ENCODE assay signal across 8 cellular contexts in the genomic region with DNA sequence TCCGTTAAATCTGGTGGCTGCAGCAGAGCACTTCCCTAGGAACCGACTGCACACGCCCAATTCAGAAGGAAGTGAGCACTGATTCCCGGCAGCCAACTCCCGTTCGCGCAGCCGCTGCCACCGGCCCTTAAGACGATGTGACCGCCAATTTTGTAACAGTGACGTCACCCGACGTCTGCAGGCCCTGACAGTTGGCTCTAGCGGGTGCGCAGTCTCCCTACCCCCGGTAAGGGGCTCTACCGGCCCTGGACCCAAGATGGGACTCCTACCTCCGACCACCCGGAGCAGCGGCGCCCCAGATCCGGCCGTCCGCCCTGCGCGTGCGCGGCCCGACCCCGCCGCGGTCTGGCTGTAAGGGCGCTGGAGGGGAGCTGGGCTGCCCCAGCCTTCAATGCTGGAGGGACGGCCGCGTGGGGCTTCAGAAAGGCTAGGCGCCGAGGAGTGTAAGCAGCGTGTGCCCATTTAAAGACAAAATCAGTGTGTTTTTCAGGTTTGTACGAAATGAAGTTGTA. TPM values are rescaled to one million over a fixed set of nuclear protein-coding genes. Genes with fewer than 3 reads are reported as not detected.
DNase-seq lines count a peak whose midpoint lies in the region; ATAC-seq, FAIRE-seq and TF ChIP-seq lines count a peak whose summit lies in the region.

No MANE protein-coding gene starts in this region.

- peaks cover 28% of the 10 kb centered on the region for H3K36me3 Mint-ChIP-seq in activated CD4-positive, alpha-beta T cell treated with anti-CD3 and anti-CD28 coated beads, Interleukin-2, amount 10 ng/mL, durations not matched to agents 7 days and 5 days (ENCODE audit: low read depth)

- TF ChIP-seq POLR2A in A549 (IDR thresholded peaks at IDR 0.05; ENCODE audit: low read length), result peak; percentile 37

- CTCF ChIA-PET in A549 (lab: Yijun Ruan, JAX), result interaction anchor here (0.6 to 9.0 kb wide), 14 partner anchors 8 to 182 kb away, joined by 3 to 59 read pairs (median 4); a partner anchor contains a TSS
- CTCF ChIA-PET in activated CD4-positive, alpha-beta T cell treated with anti-CD3 and anti-CD28 coated beads, Interleukin-2, amount 10 ng/mL, durations not matched to agents 7 days and 5 days (lab: Charles Lee), result interaction anchor here (0.6 to 1.8 kb wide), 6 partner anchors 9 to 498 kb away, joined by 3 to 5 read pairs (median 3); no protein-coding TSS in a partner anchor

- WGBS in A549 (ENCODE audit: missing lambda C conversion rate), result 2% methylated on average over 12 of the region's 41 CpGs

- H3K27ac ChIP-seq in A549, result peak overlapping the region; percentile 79 to 86
- peak overlapping the region; percentile 83 for H3K27ac ChIP-seq in colonic mucosa
- peak overlapping the region; percentile 87 for H3K27ac ChIP-seq in layer of hippocampus (ENCODE audit: low read depth, low read length)

- H3K27ac Mint-ChIP-seq in activated CD4-positive, alpha-beta T cell treated with anti-CD3 and anti-CD28 coated beads, Interleukin-2, amount 10 ng/mL, durations not matched to agents 7 days and 5 days, result peak overlapping the region; percentile 77

- no peaks in the 10 kb centered on the region for H3K9me3 Mint-ChIP-seq in activated CD4-positive, alpha-beta T cell treated with anti-CD3 and anti-CD28 coated beads, Interleukin-2, amount 10 ng/mL, durations not matched to agents 7 days and 5 days

- peak overlapping the region; percentile 54 for H3K4me3 ChIP-seq in A549
- peak overlapping the region; percentile 45 for H3K4me3 ChIP-seq in colonic mucosa

- peak; percentile 23 for FAIRE-seq in A549 (lab: Jason Lieb, UNC)

- H3K9ac ChIP-seq in colonic mucosa (ENCODE audit: low read depth in 2 of 2, low read length in 2 of 2), result peak overlapping the region; percentile 67 to 77

- H3K4me2 ChIP-seq in A549, result peak overlapping the region; percentile 85

- TF ChIP-seq RAD21 in A549 (conservative IDR thresholded peaks at IDR 0.05 in 1 of 2, IDR thresholded peaks at IDR 0.05 in 1 of 2), result no peak; a peak in 1 of 5 replicates

- POLR2A ChIA-PET in A549 (lab: Yijun Ruan, JAX), result interaction anchor here (0.8 to 3.6 kb wide), 4 partner anchors 10 to 32 kb away, joined by 3 to 58 read pairs (median 6); a partner anchor contains a TSS
- POLR2A ChIA-PET in activated CD4-positive, alpha-beta T cell treated with anti-CD3 and anti-CD28 coated beads, Interleukin-2, amount 10 ng/mL, durations not matched to agents 7 days and 5 days (lab: Charles Lee), result interaction anchor here (1.5 kb wide), 1 partner anchor 16 kb away, joined by 5 read pairs; no protein-coding TSS in a partner anchor

- H3K9me3 ChIP-seq in A549 (no peaks in the 10 kb centered on the region), colonic mucosa (no peaks in the 10 kb centered on the region)

- no peak for TF ChIP-seq EP300 in A549 (IDR thresholded peaks at IDR 0.05)

- TF ChIP-seq CTCF in A549 (IDR thresholded peaks at IDR 0.05) (no peak), colonic mucosa (IDR thresholded peaks at IDR 0.05) (no peak)

- intact Hi-C loops in colonic mucosa (cut with DNase I), result no loop called here

- ATAC-seq in A549 (peak; percentile 90 to 91), GM18858 (IDR thresholded peaks at IDR 0.05; ENCODE audit: unreplicated experiment) (peak; percentile 76), HG03095 (IDR thresholded peaks at IDR 0.05; ENCODE audit: unreplicated experiment) (peak; percentile 77)

- H3K27me3 Mint-ChIP-seq in activated CD4-positive, alpha-beta T cell treated with anti-CD3 and anti-CD28 coated beads, Interleukin-2, amount 10 ng/mL, durations not matched to agents 7 days and 5 days, result no peaks in the 10 kb centered on the region

- no peaks in the 10 kb centered on the region for H3K36me3 ChIP-seq in colonic mucosa

- peaks cover 19% of the 10 kb centered on the region for H3K4me1 Mint-ChIP-seq in activated CD4-positive, alpha-beta T cell treated with anti-CD3 and anti-CD28 coated beads, Interleukin-2, amount 10 ng/mL, durations not matched to agents 7 days and 5 days

- peaks cover 31% of the 10 kb centered on the region for H3K4me1 ChIP-seq in A549
- H3K4me1 ChIP-seq in colonic mucosa, result no peaks in the 10 kb centered on the region

- peak; percentile 87 to 94 for DNase-seq in A549 (ENCODE audit: low read depth in 1 of 2, low spot score in 1 of 2)
- DNase-seq in NCI-H2227 treated with DMSO at 0.1 percent for 48 hours (lab: John Stamatoyannopoulos, UW), result peak; percentile 77
- peak; percentile 70 for DNase-seq in activated CD4-positive, alpha-beta T cell treated with anti-CD3 and anti-CD28 coated beads, Interleukin-2, amount 10 ng/mL, durations not matched to agents 7 days and 5 days
- peak; percentile 87 for DNase-seq in colonic mucosa
- DNase-seq in stimulated activated CD4-positive, alpha-beta T cell treated with anti-CD3 and anti-CD28 coated beads, Interleukin-15, amount 100 ng/mL, for 24 hours, result peak; percentile 79

- peak overlapping the region; percentile 73 for H3K4me3 Mint-ChIP-seq in activated CD4-positive, alpha-beta T cell treated with anti-CD3 and anti-CD28 coated beads, Interleukin-2, amount 10 ng/mL, durations not matched to agents 7 days and 5 days

- H3K27me3 ChIP-seq in colonic mucosa (no peaks in the 10 kb centered on the region), layer of hippocampus (ENCODE audit: control insufficient read depth, insufficient read depth, low read length) (no peaks in the 10 kb centered on the region)

TF ChIP-seq in A549, 52 proteins besides CTCF, POLR2A, EP300 and RAD21 (continues in another document):
- TF ChIP-seq JUN (IDR thresholded peaks at IDR 0.05), result peak in 1 of 2 experiments; percentile 34; a peak in 2 of 5 replicates
- no peak for TF ChIP-seq HOXA7 (CRISPR knock-in tag; IDR thresholded peaks at IDR 0.05)
- TF ChIP-seq, protein P1, sequence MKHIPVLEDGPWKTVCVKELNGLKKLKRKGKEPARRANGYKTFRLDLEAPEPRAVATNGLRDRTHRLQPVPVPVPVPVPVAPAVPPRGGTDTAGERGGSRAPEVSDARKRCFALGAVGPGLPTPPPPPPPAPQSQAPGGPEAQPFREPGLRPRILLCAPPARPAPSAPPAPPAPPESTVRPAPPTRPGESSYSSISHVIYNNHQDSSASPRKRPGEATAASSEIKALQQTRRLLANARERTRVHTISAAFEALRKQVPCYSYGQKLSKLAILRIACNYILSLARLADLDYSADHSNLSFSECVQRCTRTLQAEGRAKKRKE (CRISPR knock-in tag; IDR thresholded peaks at IDR 0.05; ENCODE audit: low read depth), result no peak
- TF ChIP-seq FOXS1 (CRISPR knock-in tag; IDR thresholded peaks at IDR 0.05), result no peak
- 0 out of 2 replicates have a peak, but pooled peaks have one; percentile 24 for TF ChIP-seq TFCP2L1 (CRISPR knock-in tag; IDR thresholded peaks at IDR 0.05)
- 0 out of 4 replicates have a peak, but pooled peaks of 1 of the 2 experiments have one; percentile 12 for TF ChIP-seq CEBPB (IDR thresholded peaks at IDR 0.05)

RNA-seq across cellular contexts. Expression of a gene that starts 19.1 kb away (rescaled TPM):
- polyA plus RNA-seq in A549 (2011; rRNA removed), result 241 and 258 TPM in 2 replicates
- 107 and 140 TPM in 2 replicates for polyA plus RNA-seq in A549 (2012; cell fraction: cytosol; rRNA removed)
- polyA plus RNA-seq in A549 (2012; cell fraction: nucleus; rRNA removed), result 48.1 and 57.9 TPM in 2 replicates
- polyA plus RNA-seq in A549 (2017; fragmentation: RNase III; extraction: RNeasy Plus Mini Kit Qiagen cat#74134 plus additional on column Dnase treatment), result 357 to 421 TPM (median 410 TPM) in 3 replicates
- polyA minus RNA-seq in A549 (2011; rRNA and poly(A)+ RNA removed), result 117 and 130 TPM in 2 replicates
- 100 to 1,000 TPM; 159 to 180 TPM for total RNA-seq in activated CD4-positive, alpha-beta T cell treated with anti-CD3 and anti-CD28 coated beads, Interleukin-2, amount 10 ng/mL, durations not matched to agents 7 days and 5 days
- 10 to 100 TPM; 66.4 to 93.6 TPM for total RNA-seq in colonic mucosa

RNA-seq across cellular contexts. Expression of a gene that starts 32.3 kb away (rescaled TPM):
- 25.3 and 26.0 TPM in 2 replicates for polyA plus RNA-seq in A549 (2011; rRNA removed)
- 8.5 and 10.5 TPM in 2 replicates for polyA plus RNA-seq in A549 (2012; cell fraction: cytosol; rRNA removed)
- polyA plus RNA-seq in A549 (2012; cell fraction: nucleus; rRNA removed), result 4.8 and 6.9 TPM in 2 replicates
- 25.0 to 26.5 TPM (median 25.6 TPM) in 3 replicates for polyA plus RNA-seq in A549 (2017; fragmentation: RNase III; extraction: RNeasy Plus Mini Kit Qiagen cat#74134 plus additional on column Dnase treatment)
- polyA minus RNA-seq in A549 (2011; rRNA and poly(A)+ RNA removed), result 17.4 and 18.3 TPM in 2 replicates
- total RNA-seq in activated CD4-positive, alpha-beta T cell treated with anti-CD3 and anti-CD28 coated beads, Interleukin-2, amount 10 ng/mL, durations not matched to agents 7 days and 5 days, result 10 to 100 TPM; 24.0 to 24.5 TPM
- total RNA-seq in colonic mucosa, result 10 to 100 TPM; 17.4 to 18.7 TPM

RNA-seq across cellular contexts. Expression of a gene that starts 42.8 kb away (rescaled TPM):
- polyA plus RNA-seq in A549 (2011; rRNA removed) (51.1 and 69.6 TPM in 2 replicates), A549 (2017; fragmentation: RNase III; extraction: RNeasy Plus Mini Kit Qiagen cat#74134 plus additional on column Dnase treatment) (47.0 to 54.1 TPM (median 47.7 TPM) in 3 replicates)
- polyA plus RNA-seq in A549 (2012; cell fraction: cytosol; rRNA removed), result 20.9 and 21.6 TPM in 2 replicates
- 10.7 and 22.0 TPM in 2 replicates for polyA plus RNA-seq in A549 (2012; cell fraction: nucleus; rRNA removed)
- 25.0 and 28.5 TPM in 2 replicates for polyA minus RNA-seq in A549 (2011; rRNA and poly(A)+ RNA removed)
- total RNA-seq in activated CD4-positive, alpha-beta T cell treated with anti-CD3 and anti-CD28 coated beads, Interleukin-2, amount 10 ng/mL, durations not matched to agents 7 days and 5 days, result 10 to 100 TPM; 29.9 to 31.2 TPM
- 10 to 100 TPM; 22.6 to 33.3 TPM for total RNA-seq in colonic mucosa

Comparison
In these comparisons a context has a peak if more than half of its experiments do, and no peak if none do; other contexts are left out.
1. Peak in every context shown above with its lines: DNase-seq, ATAC-seq, H3K4me3 ChIP-seq and H3K27ac ChIP-seq.